ENCODE assay signal across 10 cellular contexts in genomic region chr6:110518281-110518623, GRCh38. TPM values are rescaled to one million over a fixed set of nuclear protein-coding genes. Genes with fewer than 3 reads are reported as not detected.
DNase-seq lines count a peak whose midpoint lies in the region; ATAC-seq, FAIRE-seq and TF ChIP-seq lines count a peak whose summit lies in the region.
"Had no signal": no experiment of that assay in that cellular context is flagged by ENCODE, and none has a peak within 500 bp of the region (broad histone marks: within the 10 kb centered on the region; RNA-seq: fewer than 3 reads in every experiment).

No MANE protein-coding gene starts in this region.

- H3K79me2 ChIP-seq in K562 (ENCODE audit: control insufficient read depth, insufficient read depth, low read length) = no peaks in the 10 kb centered on the region

- DNase-seq in KBM-7 (peak; percentile 28), K562 (ENCODE audit: extremely low read depth in 1 of 4, low spot score in 3 of 4) (peak in 2 of 4 experiments; percentile 16 to 17), mesenchymal stem cell (peak; percentile 30), cortex of kidney (lab: John Stamatoyannopoulos, UW) (no peak), upper lobe of left lung (no peak), cerebellum (ENCODE audit: low spot score) (no peak)
- DNase-seq: activated CD8-positive, alpha-beta memory T cell treated with anti-CD3 and anti-CD28 coated beads for 24 hours; stimulated activated CD4-positive, alpha-beta T cell treated with anti-CD3 and anti-CD28 coated beads, Interleukin-15, amount 100 ng/mL, for 24 hours had no signal

- peak; percentile 74 for ATAC-seq in K562
- ATAC-seq in upper lobe of left lung (ENCODE audit: low FRiP score in 2 of 2) = no peak

- H3K4me3 ChIP-seq in K562 = no peak overlapping the region
- no peak overlapping the region for H3K4me3 ChIP-seq in mesenchymal stem cell (ENCODE audit: insufficient read depth in 1 of 2, low read depth in 1 of 2, low read length in 2 of 2)
- no peak overlapping the region for H3K4me3 ChIP-seq in upper lobe of left lung

- H3K4me1 ChIP-seq in K562 (replicated peaks in 1 of 2; ENCODE audit: control insufficient read depth in 2 of 2, insufficient read depth in 2 of 2, low read length in 2 of 2) (no peaks in the 10 kb centered on the region; a peak in 1 of 5 replicates), mesenchymal stem cell (ENCODE audit: control insufficient read depth, insufficient read depth, low read depth, low read length) (no peaks in the 10 kb centered on the region), upper lobe of left lung (no peaks in the 10 kb centered on the region)

- H4K8ac ChIP-seq in mesenchymal stem cell (ENCODE audit: low read length) = no peak overlapping the region

- BruUV-seq in K562 (replicated peaks; lab: Mats Ljungman, UMichigan) = no TSS peak

- POLR2A ChIA-PET in K562 (lab: Yijun Ruan, JAX) = interaction anchor here (0.6 kb wide), 1 partner anchor 35 kb away, joined by 4 read pairs; no protein-coding TSS in a partner anchor

- no peak overlapping the region for H3K18ac ChIP-seq in mesenchymal stem cell (ENCODE audit: low read depth in 1 of 2, low read length in 2 of 2)

- no peak overlapping the region for H2BK5ac ChIP-seq in mesenchymal stem cell (ENCODE audit: low read depth, low read length, poor library complexity, severe bottlenecking)

- H4K20me1 ChIP-seq in K562 (replicated peaks; ENCODE audit: control insufficient read depth, insufficient read depth, low read length) = no peaks in the 10 kb centered on the region

- peak; percentile 19 to 53; a peak in 2 of 4 replicates for TF ChIP-seq RAD21 in K562 (CRISPR knock-in tag; conservative IDR thresholded peaks at IDR 0.05 in 1 of 2, IDR thresholded peaks at IDR 0.05 in 1 of 2)

- peak; percentile 33 to 51 (median 44); a peak in 4 of 6 replicates for TF ChIP-seq CTCF in K562 (IDR thresholded peaks at IDR 0.05 in 2 of 3, conservative IDR thresholded peaks at IDR 0.05 in 1 of 3; ENCODE audit: insufficient read depth in 2 of 3, low read depth in 1 of 3, low read length in 3 of 3)
- TF ChIP-seq CTCF in upper lobe of left lung (IDR thresholded peaks at IDR 0.05) = no peak

- no peak overlapping the region for H3K14ac ChIP-seq in mesenchymal stem cell (ENCODE audit: low read length in 2 of 2)

- H2BK120ac ChIP-seq in mesenchymal stem cell (ENCODE audit: low read depth, low read length) = no peak overlapping the region

- no peaks in the 10 kb centered on the region for H3K9me1 ChIP-seq in K562 (ENCODE audit: control insufficient read depth, insufficient read depth, low read length)

- H2BK12ac ChIP-seq in mesenchymal stem cell (ENCODE audit: low read length in 2 of 2) = no peak overlapping the region

- H3K23ac ChIP-seq in mesenchymal stem cell (ENCODE audit: low read length in 2 of 2) = no peak overlapping the region

- H3K4ac ChIP-seq in mesenchymal stem cell (ENCODE audit: low read depth in 1 of 2, low read length in 2 of 2) = no peak overlapping the region

- no peaks in the 10 kb centered on the region for H3K79me1 ChIP-seq in mesenchymal stem cell (replicated peaks; ENCODE audit: low read length, poor library complexity, severe bottlenecking)

- H4K91ac ChIP-seq in mesenchymal stem cell (ENCODE audit: low read length) = no peak overlapping the region

- H3K36me3 ChIP-seq in K562 (ENCODE audit: control insufficient read depth, insufficient read depth, low read length) (no peaks in the 10 kb centered on the region), mesenchymal stem cell (ENCODE audit: control insufficient read depth in 1 of 2, insufficient read depth in 2 of 2, low read depth in 1 of 2, low read length in 2 of 2) (no peaks in the 10 kb centered on the region), upper lobe of left lung (no peaks in the 10 kb centered on the region)

- peaks cover 14 to 23% of the 10 kb centered on the region in 2 experiments for H3K27me3 ChIP-seq in K562 (ENCODE audit: control insufficient read depth in 2 of 2, insufficient read depth in 2 of 2, low read length in 2 of 2)
- no peaks in the 10 kb centered on the region for H3K27me3 ChIP-seq in mesenchymal stem cell (ENCODE audit: control insufficient read depth in 1 of 2, insufficient read depth in 1 of 2, low read length in 2 of 2)
- H3K27me3 ChIP-seq in upper lobe of left lung = no peaks in the 10 kb centered on the region

- WGBS in K562 (ENCODE audit: insufficient coverage, low coverage, missing lambda C conversion rate) = 0% methylated on average over 1 of the region's 1 CpG
- WGBS in mesenchymal stem cell = no CpG with 5 or more reads among the region's 1 CpG
- 24 to 31% methylated on average over 1 of the region's 1 CpG for WGBS in upper lobe of left lung, 2 donors

- H2AFZ ChIP-seq in K562 (ENCODE audit: low read depth, low read length) = no peak overlapping the region
- H2AFZ ChIP-seq in mesenchymal stem cell (ENCODE audit: low read depth, low read length) = no peak overlapping the region

- peak; percentile 99 for FAIRE-seq in G401.6 (lab: Jason Lieb, UNC)
- FAIRE-seq in K562 (lab: Jason Lieb, UNC) = peak; percentile 32

- in situ Hi-C loops in KBM-7 (cut with MboI; ENCODE audit: low pct_unique_long_range_greater_than_20kb, low sequenced_read_pairs) (no loop called here), K562 (cut with MboI) (no loop called here)

- no peak overlapping the region for H2AK5ac ChIP-seq in mesenchymal stem cell (ENCODE audit: low read length, severe bottlenecking)

- H3K27ac ChIP-seq in K562 (ENCODE audit: extremely low read depth, low read depth, low read length) (no peak overlapping the region), mesenchymal stem cell (ENCODE audit: low read length, poor library complexity, severe bottlenecking) (no peak overlapping the region), upper lobe of left lung (no peak overlapping the region)

- no peak overlapping the region for H3K4me2 ChIP-seq in K562 (ENCODE audit: insufficient read depth, low read length)
- H3K4me2 ChIP-seq in mesenchymal stem cell (ENCODE audit: low read length, poor library complexity, severe bottlenecking) = no peak overlapping the region

- H3K9me3 ChIP-seq in K562 (replicated peaks; ENCODE audit: control insufficient read depth, insufficient read depth, low read depth, low read length) (no peaks in the 10 kb centered on the region), mesenchymal stem cell (ENCODE audit: control insufficient read depth, low read length) (no peaks in the 10 kb centered on the region), upper lobe of left lung (no peaks in the 10 kb centered on the region)

- CTCF ChIA-PET in K562 (lab: Yijun Ruan, JAX; ENCODE audit: low intra/inter-chr PET ratio) = interaction anchor here (0.6 kb wide), 1 partner anchor 431 kb away, joined by 6 read pairs; no protein-coding TSS in a partner anchor

- intact Hi-C loops in K562 (cut with micrococcal nuclease) = no loop called here

- no peak overlapping the region for H2BK15ac ChIP-seq in mesenchymal stem cell (ENCODE audit: low read depth, poor library complexity, severe bottlenecking)

- TF ChIP-seq EP300 in K562 (IDR thresholded peaks at IDR 0.05; ENCODE audit: low read length) (no peak), upper lobe of left lung (IDR thresholded peaks at IDR 0.05) (no peak)

- TF ChIP-seq POLR2A in K562 (conservative IDR thresholded peaks at IDR 0.05) = no peak
- no peak for TF ChIP-seq POLR2A in upper lobe of left lung (IDR thresholded peaks at IDR 0.05)

- H3K9ac ChIP-seq in K562 (ENCODE audit: insufficient read depth in 1 of 2, low read depth in 2 of 2, low read length in 2 of 2) = no peak overlapping the region
- H3K9ac ChIP-seq in mesenchymal stem cell (ENCODE audit: low read length) = no peak overlapping the region

TF ChIP-seq in K562, 482 proteins besides CTCF, POLR2A, EP300 and RAD21:
- TF ChIP-seq TGIF2 (CRISPR knock-in tag; IDR thresholded peaks at IDR 0.05) (no peak), SMC3 (conservative IDR thresholded peaks at IDR 0.05; ENCODE audit: insufficient read depth, low read depth, low read length) (peak; percentile 23; the same call in 1 of the 2 replicates)
TF ChIP-seq in K562: peak in this region for 1.

RNA-seq across cellular contexts. Expression of gene SLC22A16, which starts 41.8 kb away (rescaled TPM):
- total RNA-seq in K562 (2011; cell fraction: chromatin; rRNA removed; ENCODE audit: low replicate concordance) = not detected in 2 replicates
- not detected in 2 replicates for total RNA-seq in K562 (2011; cell fraction: nucleolus; rRNA removed)
- not detected in 2 replicates for total RNA-seq in K562 (2011; cell fraction: nucleoplasm; rRNA removed)
- not detected in 2 replicates for total RNA-seq in K562 (2014; rRNA removed)
- not detected in 2 replicates for total RNA-seq in K562 (2014; rRNA removed; fragmentation: Illumina TruSeq; extraction: Trizol)
- total RNA-seq in K562 (2015; rRNA removed; fragmentation: Illumina TruSeq; extraction: Trizol) = not detected in 2 replicates
- total RNA-seq in K562 (2021) = not detected in 2 replicates
- polyA plus RNA-seq in K562 (2011; rRNA removed) = not detected in 2 replicates
- polyA plus RNA-seq in K562 (2011; cell fraction: cytosol; rRNA removed) = not detected in 2 replicates
- polyA plus RNA-seq in K562 (2011; cell fraction: nucleus; rRNA removed) = not detected in 2 replicates
- not detected in 2 replicates for polyA plus RNA-seq in K562 (2012)
- polyA plus RNA-seq in K562 (2014; fragmentation: Illumina TruSeq; extraction: Trizol) = not detected in 2 replicates
- not detected for polyA plus RNA-seq in K562 (2014; fragmentation: Nextera tagmentation; extraction: Ambion mirVana)
- not detected in 2 replicates for polyA plus RNA-seq in K562 (2014; rRNA removed)
- polyA minus RNA-seq in K562 (2011; rRNA and poly(A)+ RNA removed) = not detected in 2 replicates
- polyA minus RNA-seq in K562 (2011; cell fraction: cytosol; rRNA and poly(A)+ RNA removed) = not detected in 2 replicates
- polyA minus RNA-seq in K562 (2011; cell fraction: nucleus; rRNA and poly(A)+ RNA removed) = not detected in 2 replicates
- not detected for polyA plus RNA-seq in mesenchymal stem cell (2013, experiment 1 of 2)
- polyA plus RNA-seq in mesenchymal stem cell (2013, experiment 2 of 2) = not detected
- 1 to 10 TPM in 1 of 6 donors, under 1 TPM in 3, not detected in 2; 0.20 to 1.7 (median 0.59) TPM for total RNA-seq in upper lobe of left lung
- total RNA-seq in cerebellum = 0.91 TPM
- total RNA-seq: glomerular endothelial cell had no signal

Comparison
In these comparisons a context has a peak if more than half of its experiments do, and no peak if none do; other contexts are left out.
1. DNase-seq: peak in KBM-7 (single experiment) and mesenchymal stem cell (single experiment); none in cortex of kidney (single experiment), upper lobe of left lung (0 of 2) and cerebellum (single experiment).
2. CTCF ChIP-seq: peak in K562 (3 of 3); none in upper lobe of left lung (0 of 6).